Comparison of ENCODE assay signal across 8 cellular contexts in genomic region chr11:95849087-95849825, GRCh38. TPM values are rescaled to one million over a fixed set of nuclear protein-coding genes. Genes with fewer than 3 reads are reported as not detected.
DNase-seq lines count a peak whose midpoint lies in the region; ATAC-seq, FAIRE-seq and TF ChIP-seq lines count a peak whose summit lies in the region.

No MANE protein-coding gene starts in this region.

- peaks cover 7% of the 10 kb centered on the region; the same call in 2 of the 3 replicates for H3K4me1 ChIP-seq in A549
- H3K4me1 ChIP-seq in PC-9 (replicated peaks; ENCODE audit: insufficient read depth), result no peaks in the 10 kb centered on the region; the same call in 1 of the 2 replicates

- no peak overlapping the region for H2AFZ ChIP-seq in PC-9

- peak; percentile 40 to 52; a peak in 2 of 5 replicates for TF ChIP-seq RAD21 in A549 (conservative IDR thresholded peaks at IDR 0.05 in 1 of 2, IDR thresholded peaks at IDR 0.05 in 1 of 2)

- H3K36me3 ChIP-seq in PC-9 (ENCODE audit: low read depth), result peaks cover 51% of the 10 kb centered on the region
- H3K36me3 ChIP-seq in brain microvascular endothelial cell (replicated peaks), result peaks cover 23% of the 10 kb centered on the region

- TF ChIP-seq CTCF in A549 (IDR thresholded peaks at IDR 0.05), result peak; percentile 35; the same call in 2 of the 3 replicates
- peak; percentile 48 for TF ChIP-seq CTCF in GM10248 (IDR thresholded peaks at IDR 0.05; ENCODE audit: control extremely low read depth, extremely low read depth, low read depth, missing control alignments)
- peak; percentile 64; the same call in 1 of the 2 replicates for TF ChIP-seq CTCF in PC-9 (conservative IDR thresholded peaks at IDR 0.05)
- peak; percentile 80 for TF ChIP-seq CTCF in brain microvascular endothelial cell (IDR thresholded peaks at IDR 0.05; ENCODE audit: low read depth, low read length, missing control alignments)

- DNase-seq in A549 (ENCODE audit: low read depth in 1 of 2, low spot score in 1 of 2) (peak; percentile 8 to 64), GM10248 (ENCODE audit: extremely low spot score) (peak; percentile 10), PC-9 (peak; percentile 43 to 56), brain microvascular endothelial cell (peak; percentile 79)
- peak; percentile 2 for DNase-seq in stimulated activated CD8-positive, alpha-beta memory T cell treated with anti-CD3 and anti-CD28 coated beads, Interleukin-12 subunit alpha, Interleukin-12 subunit beta, amount 100 ng/mL, for 1 hour (ENCODE audit: low read depth)

- CTCF ChIA-PET in A549 (lab: Yijun Ruan, JAX), result interaction anchor here (0.6 to 1.9 kb wide), 4 partner anchors 13 to 545 kb away, joined by 3 to 16 read pairs (median 6); no protein-coding TSS in a partner anchor
- CTCF ChIA-PET in GM10248 (lab: Yijun Ruan, JAX), result interaction anchor here (0.8 to 3.0 kb wide), 16 partner anchors 9 to 576 kb away, joined by 3 to 30 read pairs (median 4); partner anchors contain the start of genes CCDC82, JRKL and MAML2
- CTCF ChIA-PET in PC-9 (lab: Charles Lee), result interaction anchor here (0.5 to 1.9 kb wide), 9 partner anchors 59 to 575 kb away, joined by 3 to 17 read pairs (median 5); partner anchors contain the start of gene MAML2

- H3F3A ChIP-seq in PC-9 (ENCODE audit: insufficient read depth, low read depth), result peaks cover 19% of the 10 kb centered on the region; the same call in 1 of the 2 replicates

- no peaks in the 10 kb centered on the region for H3K9me2 ChIP-seq in PC-9 (ENCODE audit: insufficient read depth)

- intact Hi-C loops in PC-9 (cut with micrococcal nuclease; ENCODE audit: unreplicated experiment), result loop anchor here (5.0 kb wide), 1 partner anchor 188 kb away; no protein-coding TSS in a partner anchor

- no peak overlapping the region for H3K27ac ChIP-seq in A549
- peak overlapping the region; percentile 16 for H3K27ac ChIP-seq in PC-9
- H3K27ac ChIP-seq in brain microvascular endothelial cell, result no peak overlapping the region

- no peaks in the 10 kb centered on the region for H3K79me2 ChIP-seq in PC-9 (ENCODE audit: low read depth)

- no peaks in the 10 kb centered on the region for H3K27me3 ChIP-seq in PC-9 (ENCODE audit: insufficient read depth, low read depth)
- no peaks in the 10 kb centered on the region for H3K27me3 ChIP-seq in brain microvascular endothelial cell (replicated peaks)

- no peak for TF ChIP-seq POLR2A in A549 (IDR thresholded peaks at IDR 0.05; ENCODE audit: low read length)

- in situ Hi-C loops in brain microvascular endothelial cell (cut with HindIII; ENCODE audit: low pct_ligation_motif_present, low sequenced_read_pairs), result no loop called here

- H3K9me3 ChIP-seq in A549 (no peaks in the 10 kb centered on the region), PC-9 (ENCODE audit: insufficient read depth, low read depth) (no peaks in the 10 kb centered on the region)

- no peak for TF ChIP-seq EP300 in A549 (IDR thresholded peaks at IDR 0.05)

- POLR2A ChIA-PET in A549 (lab: Yijun Ruan, JAX) (interaction anchor here (1.6 kb wide), 1 partner anchor 59 kb away, joined by 5 read pairs; the partner anchor contains the start of genes CEP57 and FAM76B), GM10248 (lab: Yijun Ruan, JAX) (no interaction called here), PC-9 (lab: Charles Lee; ENCODE audit: unreplicated experiment) (interaction anchor here (0.6 kb wide), 3 partner anchors 22 to 386 kb away, joined by 3 to 6 read pairs (median 4); no protein-coding TSS in a partner anchor)

- ATAC-seq in A549, result peak; percentile 80 to 88; a peak in 4 of 6 replicates
- ATAC-seq in HG03342 (IDR thresholded peaks at IDR 0.05; ENCODE audit: unreplicated experiment), result peak; percentile 61
- ATAC-seq in GM21825 (IDR thresholded peaks at IDR 0.05; ENCODE audit: unreplicated experiment), result no peak

- FAIRE-seq in A549 (lab: Jason Lieb, UNC) (peak; percentile 13), islet of Langerhans (lab: Jason Lieb, UNC) (peak; percentile 96)

- H3K4me2 ChIP-seq in A549 (no peak overlapping the region), PC-9 (no peak overlapping the region)

- WGBS in A549 (ENCODE audit: missing lambda C conversion rate), result 77% methylated on average over 6 of the region's 6 CpGs

- no TSS peak for BruUV-seq in PC-9 (replicated peaks; lab: Mats Ljungman, UMichigan)

- no peaks in the 10 kb centered on the region for H4K20me1 ChIP-seq in PC-9 (ENCODE audit: insufficient read depth)

- H3K4me3 ChIP-seq in A549 (no peak overlapping the region), PC-9 (no peak overlapping the region), brain microvascular endothelial cell (ENCODE audit: low read depth, low read length) (no peak overlapping the region)

TF ChIP-seq in A549, 52 proteins besides CTCF, POLR2A, EP300 and RAD21:
- no peak for TF ChIP-seq ZC3H11A (IDR thresholded peaks at IDR 0.05)
- TF ChIP-seq FOSL2 (IDR thresholded peaks at IDR 0.05), result no peak
- TF ChIP-seq FOSL2 (CRISPR knock-in tag; IDR thresholded peaks at IDR 0.05), result peak; percentile 21; the same call in 1 of the 2 replicates
- peak; percentile 40; the same call in 2 of the 3 replicates for TF ChIP-seq SMC3 (IDR thresholded peaks at IDR 0.05)

RNA-seq across cellular contexts. Expression of gene CEP57, which starts 59.0 kb away (rescaled TPM):
- polyA plus RNA-seq in A549 (2011; rRNA removed), result 30.4 and 47.3 TPM in 2 replicates
- 7.3 and 7.4 TPM in 2 replicates for polyA plus RNA-seq in A549 (2012; cell fraction: cytosol; rRNA removed)
- polyA plus RNA-seq in A549 (2012; cell fraction: nucleus; rRNA removed), result 6.7 and 10.9 TPM in 2 replicates
- polyA plus RNA-seq in A549 (2017; fragmentation: RNase III; extraction: RNeasy Plus Mini Kit Qiagen cat#74134 plus additional on column Dnase treatment), result 17.2 to 21.3 TPM (median 19.9 TPM) in 3 replicates
- 10.3 and 13.0 TPM in 2 replicates for polyA minus RNA-seq in A549 (2011; rRNA and poly(A)+ RNA removed)
- total RNA-seq in PC-9 (2021), result 62.1 and 64.5 TPM in 2 replicates

RNA-seq across cellular contexts. Expression of gene FAM76B, which starts 59.7 kb away (rescaled TPM):
- polyA plus RNA-seq in A549 (2011; rRNA removed), result 21.4 and 33.3 TPM in 2 replicates
- 4.5 and 5.4 TPM in 2 replicates for polyA plus RNA-seq in A549 (2012; cell fraction: cytosol; rRNA removed)
- polyA plus RNA-seq in A549 (2012; cell fraction: nucleus; rRNA removed), result 6.6 and 8.1 TPM in 2 replicates
- 11.4 to 14.3 TPM (median 11.8 TPM) in 3 replicates for polyA plus RNA-seq in A549 (2017; fragmentation: RNase III; extraction: RNeasy Plus Mini Kit Qiagen cat#74134 plus additional on column Dnase treatment)
- polyA minus RNA-seq in A549 (2011; rRNA and poly(A)+ RNA removed), result 5.8 and 8.8 TPM in 2 replicates
- total RNA-seq in PC-9 (2021), result 20.1 and 23.8 TPM in 2 replicates

Comparison
In these comparisons a context has a peak if more than half of its experiments do, and no peak if none do; other contexts are left out.
1. DNase-seq: peak in every context shown above with its lines; median percentile 79 in brain microvascular endothelial cell; 50 in PC-9; 36 in A549; 10 in GM10248; 2 in stimulated activated CD8-positive, alpha-beta memory T cell treated with anti-CD3 and anti-CD28 coated beads, Interleukin-12 subunit alpha, Interleukin-12 subunit beta, amount 100 ng/mL, for 1 hour.